Comparison of ENCODE assay signal across 17 cellular contexts in genomic region chr10:28796606-28797512, GRCh38.
DNase-seq lines count a peak whose midpoint lies in the region; ATAC-seq and TF ChIP-seq lines count a peak whose summit lies in the region.
"Had no signal": no experiment of that assay in that cellular context is flagged by ENCODE, and none has a peak within 500 bp of the region (broad histone marks: within the 10 kb centered on the region; RNA-seq: fewer than 3 reads in every experiment).

No MANE protein-coding gene starts in this region.

- H3K36me3 ChIP-seq in testis (ENCODE audit: low read depth, missing control alignments), result no peaks in the 10 kb centered on the region
- H3K36me3 ChIP-seq: cardiac muscle cell had no signal

- no peak for TF ChIP-seq POLR2A in testis (IDR thresholded peaks at IDR 0.05)

- H3K4me1 ChIP-seq in testis, result no peaks in the 10 kb centered on the region

- 54 to 68% methylated on average over 20 to 23 of the region's 23 CpGs for WGBS in testis, 2 donors

- intact Hi-C loops in left ventricle myocardium superior (cut with micrococcal nuclease), result no loop called here
- intact Hi-C loops in testis (cut with DNase I; ENCODE audit: low total_unique reads), result no loop called here

- in situ Hi-C loops in astrocyte of the cerebellum (cut with HindIII; ENCODE audit: low sequenced_read_pairs), result no loop called here

- no peak overlapping the region for H3K4me3 ChIP-seq in astrocyte of the cerebellum (ENCODE audit: low read depth, low read length)
- peak overlapping the region in 1 of 2 donors; percentile 47 for H3K4me3 ChIP-seq in testis
- H3K4me3 ChIP-seq: cardiac muscle cell, smooth muscle cell had no signal

- H3K9me3 ChIP-seq in testis, result no peaks in the 10 kb centered on the region

- DNase-seq in HS-27A (ENCODE audit: low read depth), result peak; percentile 26
- DNase-seq in astrocyte of the cerebellum (ENCODE audit: low read depth), result peak; percentile 29
- DNase-seq in left ventricle myocardium superior, result peak; percentile 80
- peak; percentile 60 for DNase-seq in testis
- DNase-seq in dermis blood vessel endothelial cell, result no peak
- DNase-seq in AML-193 (lab: John Stamatoyannopoulos, UW), result no peak
- DNase-seq: activated CD4-positive, alpha-beta T cell treated with anti-CD3 and anti-CD28 coated beads for 1 hour; activated T-cell treated with anti-CD3 and anti-CD28 coated beads, Interleukin-2, amount 50 U/mL, for 48 hours; COR-L47; immature natural killer cell; naive thymus-derived CD4-positive, alpha-beta T cell; NCI-H1417 treated with DMSO at 0.1 percent for 48 hours had no signal

- H3K27me3 ChIP-seq in testis, result no peaks in the 10 kb centered on the region
- H3K27me3 ChIP-seq: cardiac muscle cell had no signal

- H3K27ac ChIP-seq in testis, result no peak overlapping the region
- H3K27ac ChIP-seq: cardiac muscle cell, epithelial cell of prostate had no signal

- TF ChIP-seq CTCF in astrocyte of the cerebellum (IDR thresholded peaks at IDR 0.05; ENCODE audit: low read depth, low read length, missing control alignments) (no peak), testis (IDR thresholded peaks at IDR 0.05) (no peak)

- ATAC-seq in left ventricle myocardium superior (peak; percentile 95), GM21381 (IDR thresholded peaks at IDR 0.05; ENCODE audit: unreplicated experiment) (no peak), GM19023 (IDR thresholded peaks at IDR 0.05; ENCODE audit: unreplicated experiment) (no peak)
- ATAC-seq: naive thymus-derived CD4-positive, alpha-beta T cell had no signal

Comparison
In these comparisons a context has a peak if more than half of its experiments do, and no peak if none do; other contexts are left out.
1. DNase-seq: peak in HS-27A (single experiment), astrocyte of the cerebellum (single experiment), left ventricle myocardium superior (single experiment) and testis (single experiment); none in dermis blood vessel endothelial cell (single experiment) and AML-193 (0 of 2).